Comparison of ENCODE assay signal across 14 cellular contexts in genomic region chr5:10420926-10421325, GRCh38. TPM values are rescaled to one million over a fixed set of nuclear protein-coding genes. Genes with fewer than 3 reads are reported as not detected.
A peak's percentile ranks its signal among the peaks of the same experiment; 100 is the strongest.
DNase-seq lines count a peak whose midpoint lies in the region; ATAC-seq and TF ChIP-seq lines count a peak whose summit lies in the region.
"Had no signal": no experiment of that assay in that cellular context is flagged by ENCODE, and none has a peak within 500 bp of the region (broad histone marks: within the 10 kb centered on the region; RNA-seq: fewer than 3 reads in every experiment).

No MANE protein-coding gene starts in this region.

- DNase-seq in CD1c-positive myeloid dendritic cell (ENCODE audit: extremely low spot score) (peak; percentile 10), HT1080 (ENCODE audit: low read depth) (peak; percentile 34), amniotic epithelial cell (ENCODE audit: low read depth) (peak; percentile 39), vagina (ENCODE audit: extremely low spot score in 2 of 2) (no peak)
- DNase-seq in naive thymus-derived CD8-positive, alpha-beta T cell: no peak
- no peak for DNase-seq in CD8-positive, alpha-beta memory T cell
- no peak for DNase-seq in activated CD8-positive, alpha-beta memory T cell treated with anti-CD3 and anti-CD28 coated beads, Interleukin-2, amount 50 U/mL, for 48 hours
- DNase-seq: body of pancreas, DMS153, NCI-H187, retina, T-helper 2 cell had no signal

- no peak for ATAC-seq in naive thymus-derived CD8-positive, alpha-beta T cell
- no peak for ATAC-seq in GM19035 (IDR thresholded peaks at IDR 0.05; ENCODE audit: unreplicated experiment)
- ATAC-seq: body of pancreas had no signal

- no peak for TF ChIP-seq POLR2A in vagina (IDR thresholded peaks at IDR 0.05)

- no peaks in the 10 kb centered on the region for H3K27me3 Mint-ChIP-seq in naive thymus-derived CD8-positive, alpha-beta T cell
- H3K27me3 Mint-ChIP-seq in CD8-positive, alpha-beta memory T cell: no peaks in the 10 kb centered on the region

- CTCF ChIA-PET in CD8-positive, alpha-beta memory T cell (lab: Charles Lee): no interaction called here

- no peak overlapping the region for H3K27ac ChIP-seq in CD8-positive, alpha-beta memory T cell (ENCODE audit: low read depth, low read length)
- H3K27ac ChIP-seq in vagina: no peak overlapping the region
- H3K27ac ChIP-seq: body of pancreas, thoracic aorta had no signal

- no peak for TF ChIP-seq CTCF in vagina (IDR thresholded peaks at IDR 0.05)

- peak overlapping the region in 1 of 10 donors; percentile 56 for H3K4me3 Mint-ChIP-seq in naive thymus-derived CD8-positive, alpha-beta T cell
- no peak overlapping the region for H3K4me3 Mint-ChIP-seq in CD8-positive, alpha-beta memory T cell

- H3K27ac Mint-ChIP-seq in naive thymus-derived CD8-positive, alpha-beta T cell: peak overlapping the region in 9 of 10 donors; percentile 3 to 85 (median 20)
- H3K27ac Mint-ChIP-seq in CD8-positive, alpha-beta memory T cell: peak overlapping the region in 3 of 8 donors; percentile 29 to 81 (median 47)

- POLR2A ChIA-PET in naive thymus-derived CD8-positive, alpha-beta T cell (lab: Charles Lee): interaction anchor here (1.2 kb wide), 1 partner anchor 207 kb away, joined by 3 read pairs; no protein-coding TSS in a partner anchor
- POLR2A ChIA-PET in CD8-positive, alpha-beta memory T cell (lab: Charles Lee): no interaction called here

- H3K27me3 ChIP-seq in CD8-positive, alpha-beta memory T cell (ENCODE audit: insufficient read depth, low read length, poor library complexity, severe bottlenecking): no peaks in the 10 kb centered on the region
- no peaks in the 10 kb centered on the region for H3K27me3 ChIP-seq in vagina
- H3K27me3 ChIP-seq: body of pancreas had no signal

- peaks cover 35% of the 10 kb centered on the region for H3K36me3 ChIP-seq in CD8-positive, alpha-beta memory T cell (ENCODE audit: insufficient read depth, low read length)
- peaks cover 0 to 79% of the 10 kb centered on the region in 2 donors for H3K36me3 ChIP-seq in vagina

- peaks cover 25 to 42% (median 31%) of the 10 kb centered on the region in 4 donors for H3K4me1 Mint-ChIP-seq in naive thymus-derived CD8-positive, alpha-beta T cell
- H3K4me1 Mint-ChIP-seq in CD8-positive, alpha-beta memory T cell: peaks cover 4 to 20% (median 9%) of the 10 kb centered on the region in 3 donors

- intact Hi-C loops in vagina (cut with DNase I): no loop called here

- peaks cover 5% of the 10 kb centered on the region for H3K4me1 ChIP-seq in CD8-positive, alpha-beta memory T cell (ENCODE audit: insufficient read depth, low read length)
- H3K4me1 ChIP-seq in vagina: no peaks in the 10 kb centered on the region

- H3K9me3 Mint-ChIP-seq in naive thymus-derived CD8-positive, alpha-beta T cell: no peaks in the 10 kb centered on the region
- H3K9me3 Mint-ChIP-seq in CD8-positive, alpha-beta memory T cell: no peaks in the 10 kb centered on the region

- no peak overlapping the region for H3K4me3 ChIP-seq in CD8-positive, alpha-beta memory T cell (ENCODE audit: low read length)
- H3K4me3 ChIP-seq in vagina: no peak overlapping the region
- H3K4me3 ChIP-seq: body of pancreas, thoracic aorta had no signal

- peaks cover 4 to 89% (median 13%) of the 10 kb centered on the region in 3 donors for H3K36me3 Mint-ChIP-seq in naive thymus-derived CD8-positive, alpha-beta T cell
- H3K36me3 Mint-ChIP-seq in CD8-positive, alpha-beta memory T cell: peaks cover 0 to 92% (median 15%) of the 10 kb centered on the region in 3 donors

- H3K9me3 ChIP-seq in CD8-positive, alpha-beta memory T cell (ENCODE audit: low read length): no peaks in the 10 kb centered on the region
- no peaks in the 10 kb centered on the region for H3K9me3 ChIP-seq in vagina
- H3K9me3 ChIP-seq: body of pancreas, thoracic aorta had no signal

RNA-seq across cellular contexts. Expression of gene ROPN1L, which starts 20.8 kb away (rescaled TPM):
- 0.40 TPM in 1 of 2 replicates, not detected in the other for total RNA-seq in HT1080 (2014; rRNA removed; shearing (Covaris generic))
- 0.79 and 1.7 TPM in 2 replicates for polyA plus RNA-seq in HT1080 (2015; cell fraction: cytosol; rRNA removed)
- polyA plus RNA-seq in HT1080 (2015; cell fraction: nucleus; rRNA removed): 0.45 and 1.3 TPM in 2 replicates
- total RNA-seq in naive thymus-derived CD8-positive, alpha-beta T cell: under 1 TPM in 1 of 2 experiments, not detected in 1; 0.57 TPM
- polyA plus RNA-seq in naive thymus-derived CD8-positive, alpha-beta T cell: 1 to 10 TPM; 1.0 to 1.7 (median 1.6) TPM
- under 1 TPM in 1 of 2 experiments, not detected in 1; 0.22 TPM for total RNA-seq in CD8-positive, alpha-beta memory T cell
- polyA plus RNA-seq in CD8-positive, alpha-beta memory T cell: 2.9 TPM
- 4.2 TPM for total RNA-seq in vagina
- total RNA-seq: thoracic aorta had no signal

Comparison
In these comparisons a context has a peak if more than half of its experiments do, and no peak if none do; other contexts are left out.
1. DNase-seq: peak in CD1c-positive myeloid dendritic cell (single experiment), HT1080 (single experiment) and amniotic epithelial cell (single experiment); none in naive thymus-derived CD8-positive, alpha-beta T cell (0 of 10), CD8-positive, alpha-beta memory T cell (0 of 5), activated CD8-positive, alpha-beta memory T cell treated with anti-CD3 and anti-CD28 coated beads, Interleukin-2, amount 50 U/mL, for 48 hours (single experiment) and vagina (0 of 2).